ENCODE assay signal across 1 cellular context in genomic region chr15:39692464-39693327, GRCh38.
TF ChIP-seq lines count a peak whose summit lies in the region.

No MANE protein-coding gene starts in this region.

TF ChIP-seq in HEK293, 187 proteins besides CTCF, POLR2A, EP300 and RAD21 (continued from another document):
- TF ChIP-seq OSR2 (tag by site-specific recombination; IDR thresholded peaks at IDR 0.05) = peak; percentile 88
- peak; percentile 86 for TF ChIP-seq WT1 (tag by site-specific recombination; IDR thresholded peaks at IDR 0.05)
- no peak for TF ChIP-seq ZNF280C (tag by site-specific recombination; IDR thresholded peaks at IDR 0.05)
- TF ChIP-seq, protein P1, sequence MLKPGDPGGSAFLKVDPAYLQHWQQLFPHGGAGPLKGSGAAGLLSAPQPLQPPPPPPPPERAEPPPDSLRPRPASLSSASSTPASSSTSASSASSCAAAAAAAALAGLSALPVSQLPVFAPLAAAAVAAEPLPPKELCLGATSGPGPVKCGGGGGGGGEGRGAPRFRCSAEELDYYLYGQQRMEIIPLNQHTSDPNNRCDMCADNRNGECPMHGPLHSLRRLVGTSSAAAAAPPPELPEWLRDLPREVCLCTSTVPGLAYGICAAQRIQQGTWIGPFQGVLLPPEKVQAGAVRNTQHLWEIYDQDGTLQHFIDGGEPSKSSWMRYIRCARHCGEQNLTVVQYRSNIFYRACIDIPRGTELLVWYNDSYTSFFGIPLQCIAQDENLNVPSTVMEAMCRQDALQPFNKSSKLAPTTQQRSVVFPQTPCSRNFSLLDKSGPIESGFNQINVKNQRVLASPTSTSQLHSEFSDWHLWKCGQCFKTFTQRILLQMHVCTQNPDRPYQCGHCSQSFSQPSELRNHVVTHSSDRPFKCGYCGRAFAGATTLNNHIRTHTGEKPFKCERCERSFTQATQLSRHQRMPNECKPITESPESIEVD (tag by site-specific recombination; IDR thresholded peaks at IDR 0.05) = peak; percentile 93
- TF ChIP-seq ZNF600 (tag by site-specific recombination; IDR thresholded peaks at IDR 0.05) = peak; percentile 64
- TF ChIP-seq PATZ1 (tag by site-specific recombination; IDR thresholded peaks at IDR 0.05) = 0 out of 2 replicates have a peak, but pooled peaks have one; percentile 45
- peak; percentile 85 for TF ChIP-seq FEZF1 (tag by site-specific recombination; IDR thresholded peaks at IDR 0.05)
- TF ChIP-seq, protein P2, sequence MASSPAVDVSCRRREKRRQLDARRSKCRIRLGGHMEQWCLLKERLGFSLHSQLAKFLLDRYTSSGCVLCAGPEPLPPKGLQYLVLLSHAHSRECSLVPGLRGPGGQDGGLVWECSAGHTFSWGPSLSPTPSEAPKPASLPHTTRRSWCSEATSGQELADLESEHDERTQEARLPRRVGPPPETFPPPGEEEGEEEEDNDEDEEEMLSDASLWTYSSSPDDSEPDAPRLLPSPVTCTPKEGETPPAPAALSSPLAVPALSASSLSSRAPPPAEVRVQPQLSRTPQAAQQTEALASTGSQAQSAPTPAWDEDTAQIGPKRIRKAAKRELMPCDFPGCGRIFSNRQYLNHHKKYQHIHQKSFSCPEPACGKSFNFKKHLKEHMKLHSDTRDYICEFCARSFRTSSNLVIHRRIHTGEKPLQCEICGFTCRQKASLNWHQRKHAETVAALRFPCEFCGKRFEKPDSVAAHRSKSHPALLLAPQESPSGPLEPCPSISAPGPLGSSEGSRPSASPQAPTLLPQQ (tag by site-specific recombination; IDR thresholded peaks at IDR 0.05) = no peak
- 0 out of 2 replicates have a peak, but pooled peaks have one; percentile 59 for TF ChIP-seq MYNN (tag by site-specific recombination; IDR thresholded peaks at IDR 0.05; ENCODE audit: borderline replicate concordance)
- no peak for TF ChIP-seq ZNF223 (tag by site-specific recombination; IDR thresholded peaks at IDR 0.05)
- TF ChIP-seq, protein P3, sequence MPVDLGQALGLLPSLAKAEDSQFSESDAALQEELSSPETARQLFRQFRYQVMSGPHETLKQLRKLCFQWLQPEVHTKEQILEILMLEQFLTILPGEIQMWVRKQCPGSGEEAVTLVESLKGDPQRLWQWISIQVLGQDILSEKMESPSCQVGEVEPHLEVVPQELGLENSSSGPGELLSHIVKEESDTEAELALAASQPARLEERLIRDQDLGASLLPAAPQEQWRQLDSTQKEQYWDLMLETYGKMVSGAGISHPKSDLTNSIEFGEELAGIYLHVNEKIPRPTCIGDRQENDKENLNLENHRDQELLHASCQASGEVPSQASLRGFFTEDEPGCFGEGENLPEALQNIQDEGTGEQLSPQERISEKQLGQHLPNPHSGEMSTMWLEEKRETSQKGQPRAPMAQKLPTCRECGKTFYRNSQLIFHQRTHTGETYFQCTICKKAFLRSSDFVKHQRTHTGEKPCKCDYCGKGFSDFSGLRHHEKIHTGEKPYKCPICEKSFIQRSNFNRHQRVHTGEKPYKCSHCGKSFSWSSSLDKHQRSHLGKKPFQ (tag by site-specific recombination; IDR thresholded peaks at IDR 0.05) = 0 out of 2 replicates have a peak, but pooled peaks have one; percentile 64
- TF ChIP-seq ZBTB8A (tag by site-specific recombination; IDR thresholded peaks at IDR 0.05) = peak; percentile 95
